8 cellular contexts compared by ENCODE assay signal in the genomic region with DNA sequence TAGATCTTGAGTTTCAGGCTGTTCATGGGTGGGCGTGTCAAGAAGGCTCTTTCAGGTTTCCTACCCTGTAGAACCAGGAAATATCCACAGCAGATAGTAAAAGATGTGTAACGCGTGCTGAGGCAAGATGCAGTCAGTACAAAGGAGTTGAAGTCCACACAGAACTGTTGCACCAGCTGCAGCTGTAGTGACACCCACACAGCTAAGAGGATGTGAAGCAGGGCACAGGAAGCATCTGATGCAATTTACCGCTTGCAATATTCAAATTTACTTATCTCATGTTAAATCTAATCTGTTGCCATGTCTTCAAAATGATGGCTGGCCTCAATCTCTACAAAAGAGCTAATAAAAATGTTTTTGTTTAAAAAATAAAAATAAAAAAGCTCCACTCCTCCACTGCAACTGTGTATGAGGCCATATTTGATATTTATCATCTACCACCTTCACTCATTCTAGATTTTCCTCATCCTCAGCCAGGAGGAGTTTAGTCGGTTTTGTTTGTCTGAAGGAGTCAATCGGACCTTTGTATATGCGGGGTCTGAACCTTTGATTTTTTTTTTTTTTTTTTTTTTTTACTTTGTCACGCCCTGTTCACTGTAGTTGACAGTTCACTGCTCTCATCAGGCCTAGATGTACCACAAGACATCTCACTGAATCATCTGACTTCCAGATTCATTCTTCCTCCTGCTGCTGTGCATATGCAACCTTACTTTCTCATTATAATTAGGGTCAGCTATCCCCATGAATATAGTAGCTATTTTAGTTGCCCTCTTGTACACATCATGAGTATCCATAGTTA.
DNase-seq lines count a peak whose midpoint lies in the region; ATAC-seq and TF ChIP-seq lines count a peak whose summit lies in the region.

No MANE protein-coding gene starts in this region.

- peaks cover 2 to 5% (median 5%) of the 10 kb centered on the region in 5 donors for H3K9me3 Mint-ChIP-seq in CD8-positive, alpha-beta memory T cell
- H3K9me3 Mint-ChIP-seq in GM23338: no peaks in the 10 kb centered on the region
- no peaks in the 10 kb centered on the region for H3K9me3 Mint-ChIP-seq in dendritic cell treated with granulocyte-macrophage colony-stimulating factor and Interleukin-4, amounts not matched to agents 40 ng/mL and 50 ng/mL, for 4 days

- H3K4me3 ChIP-seq in CD8-positive, alpha-beta memory T cell (ENCODE audit: low read length): no peak overlapping the region
- no peak overlapping the region for H3K4me3 ChIP-seq in GM23338
- H3K4me3 ChIP-seq in Peyer's patch: no peak overlapping the region
- H3K4me3 ChIP-seq in tibial artery: no peak overlapping the region
- no peak overlapping the region for H3K4me3 ChIP-seq in breast epithelium

- H3K4me3 Mint-ChIP-seq in CD8-positive, alpha-beta memory T cell: peak overlapping the region; percentile 40 to 80 (median 52)
- no peak overlapping the region for H3K4me3 Mint-ChIP-seq in GM23338
- no peak overlapping the region for H3K4me3 Mint-ChIP-seq in dendritic cell treated with granulocyte-macrophage colony-stimulating factor and Interleukin-4, amounts not matched to agents 40 ng/mL and 50 ng/mL, for 4 days

- intact Hi-C loops in dendritic cell treated with granulocyte-macrophage colony-stimulating factor and Interleukin-4, amounts not matched to agents 40 ng/mL and 50 ng/mL, for 4 days (cut with micrococcal nuclease): no loop called here
- intact Hi-C loops in tibial artery (cut with DNase I; ENCODE audit: low total_unique reads) (no loop called here), breast epithelium (cut with DNase I; ENCODE audit: low total_unique reads) (no loop called here)

- TF ChIP-seq POLR2A in Peyer's patch (IDR thresholded peaks at IDR 0.05) (no peak), breast epithelium (IDR thresholded peaks at IDR 0.05) (no peak)

- H3K27me3 Mint-ChIP-seq in CD8-positive, alpha-beta memory T cell: no peaks in the 10 kb centered on the region
- no peaks in the 10 kb centered on the region for H3K27me3 Mint-ChIP-seq in GM23338 (ENCODE audit: insufficient read depth, low read depth, poor library complexity)
- H3K27me3 Mint-ChIP-seq in dendritic cell treated with granulocyte-macrophage colony-stimulating factor and Interleukin-4, amounts not matched to agents 40 ng/mL and 50 ng/mL, for 4 days: no peaks in the 10 kb centered on the region

- no peaks in the 10 kb centered on the region for H3K36me3 ChIP-seq in CD8-positive, alpha-beta memory T cell (ENCODE audit: insufficient read depth, low read length)
- H3K36me3 ChIP-seq in GM23338 (ENCODE audit: insufficient read depth) (no peaks in the 10 kb centered on the region), Peyer's patch (no peaks in the 10 kb centered on the region), tibial artery (no peaks in the 10 kb centered on the region), breast epithelium (no peaks in the 10 kb centered on the region)

- no peaks in the 10 kb centered on the region for H3K79me2 ChIP-seq in GM23338 (replicated peaks; ENCODE audit: insufficient read depth)

- peaks cover 66 to 81% (median 80%) of the 10 kb centered on the region in 3 donors for H3K4me1 Mint-ChIP-seq in CD8-positive, alpha-beta memory T cell
- peaks cover 10% of the 10 kb centered on the region for H3K4me1 Mint-ChIP-seq in GM23338
- H3K4me1 Mint-ChIP-seq in dendritic cell treated with granulocyte-macrophage colony-stimulating factor and Interleukin-4, amounts not matched to agents 40 ng/mL and 50 ng/mL, for 4 days (ENCODE audit: low read depth): peaks cover 34% of the 10 kb centered on the region

- H3K9me2 ChIP-seq in GM23338 (ENCODE audit: insufficient read depth): no peaks in the 10 kb centered on the region

- CTCF ChIA-PET in CD8-positive, alpha-beta memory T cell (lab: Charles Lee): interaction anchor here (0.6 to 7.7 kb wide), 12 partner anchors 12 to 151 kb away, joined by 3 to 70 read pairs (median 4); partner anchors contain the start of gene ARHGAP15

- no peak for TF ChIP-seq CTCF in GM23338 (conservative IDR thresholded peaks at IDR 0.05; ENCODE audit: low read depth in 2 of 2)
- no peak for TF ChIP-seq CTCF in Peyer's patch (IDR thresholded peaks at IDR 0.05)
- TF ChIP-seq CTCF in GM20000 (IDR thresholded peaks at IDR 0.05; ENCODE audit: extremely low read depth, missing control alignments): no peak
- no peak for TF ChIP-seq CTCF in tibial artery (IDR thresholded peaks at IDR 0.05)
- TF ChIP-seq CTCF in breast epithelium (IDR thresholded peaks at IDR 0.05): no peak

- H3K4me2 ChIP-seq in GM23338: no peak overlapping the region

- H2AFZ ChIP-seq in GM23338: no peak overlapping the region

- no peaks in the 10 kb centered on the region for H4K20me1 ChIP-seq in GM23338 (replicated peaks; ENCODE audit: insufficient read depth)

- no peaks in the 10 kb centered on the region for H3K27me3 ChIP-seq in CD8-positive, alpha-beta memory T cell (ENCODE audit: insufficient read depth, low read length, poor library complexity, severe bottlenecking)
- H3K27me3 ChIP-seq in GM23338 (ENCODE audit: insufficient read depth) (no peaks in the 10 kb centered on the region), Peyer's patch (no peaks in the 10 kb centered on the region), tibial artery (no peaks in the 10 kb centered on the region), breast epithelium (no peaks in the 10 kb centered on the region)

- POLR2A ChIA-PET in CD8-positive, alpha-beta memory T cell (lab: Charles Lee): interaction anchor here (0.8 to 1.3 kb wide), 2 partner anchors 134 to 151 kb away, joined by 3 read pairs; no protein-coding TSS in a partner anchor

- H3K36me3 Mint-ChIP-seq in CD8-positive, alpha-beta memory T cell: peaks cover 5 to 26% (median 6%) of the 10 kb centered on the region in 3 donors
- H3K36me3 Mint-ChIP-seq in GM23338 (ENCODE audit: low read depth): no peaks in the 10 kb centered on the region
- H3K36me3 Mint-ChIP-seq in dendritic cell treated with granulocyte-macrophage colony-stimulating factor and Interleukin-4, amounts not matched to agents 40 ng/mL and 50 ng/mL, for 4 days (ENCODE audit: low read depth): no peaks in the 10 kb centered on the region

- no peak for ATAC-seq in GM23338

- no peaks in the 10 kb centered on the region for H3F3A ChIP-seq in GM23338 (replicated peaks; ENCODE audit: low read depth)

- peak; percentile 31 to 75 (median 39) for DNase-seq in CD8-positive, alpha-beta memory T cell
- no peak for DNase-seq in GM23338 (ENCODE audit: low spot score)
- peak in 2 of 3 donors; percentile 49 to 70 for DNase-seq in Peyer's patch
- DNase-seq in GM20000 (ENCODE audit: low spot score): no peak
- DNase-seq in tibial artery: no peak
- no peak for DNase-seq in breast epithelium (ENCODE audit: low spot score in 2 of 2)
- DNase-seq in DMS153 (lab: John Stamatoyannopoulos, UW): no peak

- peaks cover 77% of the 10 kb centered on the region for H3K4me1 ChIP-seq in CD8-positive, alpha-beta memory T cell (ENCODE audit: insufficient read depth, low read length)
- peaks cover 7% of the 10 kb centered on the region for H3K4me1 ChIP-seq in GM23338 (ENCODE audit: insufficient read depth)
- H3K4me1 ChIP-seq in Peyer's patch: peaks cover 0 to 9% (median 0%) of the 10 kb centered on the region in 4 donors
- H3K4me1 ChIP-seq in tibial artery: peaks cover 0 to 23% (median 9%) of the 10 kb centered on the region in 4 donors
- no peaks in the 10 kb centered on the region for H3K4me1 ChIP-seq in breast epithelium

- no peak overlapping the region for H3K27ac ChIP-seq in CD8-positive, alpha-beta memory T cell (ENCODE audit: low read depth, low read length)
- H3K27ac ChIP-seq in GM23338 (ENCODE audit: low read depth) (no peak overlapping the region), Peyer's patch (peak overlapping the region in 3 of 4 donors; percentile 32 to 52 (median 43)), tibial artery (no peak overlapping the region), breast epithelium (no peak overlapping the region)

- H3K9me3 ChIP-seq in CD8-positive, alpha-beta memory T cell (ENCODE audit: low read length): no peaks in the 10 kb centered on the region
- H3K9me3 ChIP-seq in Peyer's patch (no peaks in the 10 kb centered on the region), tibial artery (no peaks in the 10 kb centered on the region), breast epithelium (no peaks in the 10 kb centered on the region)

- peak overlapping the region; percentile 75 to 97 (median 93) for H3K27ac Mint-ChIP-seq in CD8-positive, alpha-beta memory T cell
- peak overlapping the region; percentile 39; the same call in 1 of the 2 replicates for H3K27ac Mint-ChIP-seq in GM23338
- peak overlapping the region; percentile 72 for H3K27ac Mint-ChIP-seq in dendritic cell treated with granulocyte-macrophage colony-stimulating factor and Interleukin-4, amounts not matched to agents 40 ng/mL and 50 ng/mL, for 4 days

TF ChIP-seq in GM23338, 12 proteins besides CTCF, POLR2A, EP300 and RAD21:
- TF ChIP-seq EZH2phosphoT487 (IDR thresholded peaks at IDR 0.05; ENCODE audit: unreplicated experiment) (no peak), REST (IDR thresholded peaks at IDR 0.05; ENCODE audit: unreplicated experiment) (no peak), STAT1 (IDR thresholded peaks at IDR 0.05; ENCODE audit: unreplicated experiment) (no peak), POLR2AphosphoS5 (IDR thresholded peaks at IDR 0.05; ENCODE audit: low read depth) (no peak)

Comparison
In these comparisons a context has a peak if more than half of its experiments do, and no peak if none do; other contexts are left out.
1. DNase-seq: peak in CD8-positive, alpha-beta memory T cell (5 of 5) and Peyer's patch (2 of 3); none in GM23338 (single experiment), GM20000 (single experiment), tibial artery (0 of 2), breast epithelium (0 of 2) and DMS153 (single experiment).
2. H3K27ac ChIP-seq: peak in Peyer's patch (3 of 4); none in CD8-positive, alpha-beta memory T cell (single experiment), GM23338 (single experiment), tibial artery (0 of 2) and breast epithelium (0 of 2).
3. H3K27ac Mint-ChIP-seq: peak in every context shown above with its lines; median percentile 93 in CD8-positive, alpha-beta memory T cell; 72 in dendritic cell treated with granulocyte-macrophage colony-stimulating factor and Interleukin-4, amounts not matched to agents 40 ng/mL and 50 ng/mL, for 4 days; 39 in GM23338.
4. H3K4me3 Mint-ChIP-seq: peak in CD8-positive, alpha-beta memory T cell (7 of 7); none in GM23338 (single experiment) and dendritic cell treated with granulocyte-macrophage colony-stimulating factor and Interleukin-4, amounts not matched to agents 40 ng/mL and 50 ng/mL, for 4 days (single experiment).